8 cellular contexts compared by ENCODE assay signal in genomic region chr1:204151562-204152309, GRCh38. TPM values are rescaled to one million over a fixed set of nuclear protein-coding genes. Genes with fewer than 3 reads are reported as not detected.
DNase-seq lines count a peak whose midpoint lies in the region; ATAC-seq and TF ChIP-seq lines count a peak whose summit lies in the region.

Gene ETNK2, minus strand, starts transcription at chr1:204152044. Its CDS starts 192 bp downstream, at chr1:204151852.

- TF ChIP-seq CTCF in psoas muscle (IDR thresholded peaks at IDR 0.05): no peak
- TF ChIP-seq CTCF in uterus (IDR thresholded peaks at IDR 0.05): no peak

- H3K9me3 ChIP-seq in SJSA1 (replicated peaks) (no peaks in the 10 kb centered on the region), psoas muscle (no peaks in the 10 kb centered on the region), uterus (no peaks in the 10 kb centered on the region)

- peaks cover 14% of the 10 kb centered on the region for H3K27me3 Mint-ChIP-seq in activated naive CD8-positive, alpha-beta T cell treated with anti-CD3 and anti-CD28 coated beads, Interleukin-2, amount 10 ng/mL, durations not matched to agents 7 days and 5 days

- TF ChIP-seq POLR2A in uterus (IDR thresholded peaks at IDR 0.05): peak in 1 of 2 donors; percentile 49

- CTCF ChIA-PET in HEK293T (lab: Yijun Ruan, JAX): interaction anchor here (0.6 to 1.7 kb wide), 3 partner anchors 22 to 247 kb away, joined by 4 to 5 read pairs (median 4); no protein-coding TSS in a partner anchor

- no peak within 1 kb of the TSS for H3K27ac ChIP-seq in SJSA1
- peak within 1 kb of the TSS; percentile 36 for H3K27ac ChIP-seq in psoas muscle
- peak within 1 kb of the TSS; percentile 84 to 93 for H3K27ac ChIP-seq in uterus

- intact Hi-C loops in left ventricle myocardium superior (cut with micrococcal nuclease): no loop called here
- intact Hi-C loops in psoas muscle (cut with DNase I): no loop called here
- intact Hi-C loops in uterus (cut with DNase I; ENCODE audit: low total_unique reads): no loop called here

- WGBS in psoas muscle, 3 donors: 1 to 2% (median 1%) methylated on average over 37 to 94 of the region's 94 CpGs

- H3K27ac Mint-ChIP-seq in activated naive CD8-positive, alpha-beta T cell treated with anti-CD3 and anti-CD28 coated beads, Interleukin-2, amount 10 ng/mL, durations not matched to agents 7 days and 5 days: no peak within 1 kb of the TSS

- peak within 1 kb of the TSS; percentile 65 for H3K4me3 Mint-ChIP-seq in activated naive CD8-positive, alpha-beta T cell treated with anti-CD3 and anti-CD28 coated beads, Interleukin-2, amount 10 ng/mL, durations not matched to agents 7 days and 5 days

- peak within 1 kb of the TSS; percentile 90 for H3K4me3 ChIP-seq in SJSA1
- H3K4me3 ChIP-seq in psoas muscle: peak within 1 kb of the TSS; percentile 70
- peak within 1 kb of the TSS; percentile 54 to 61 for H3K4me3 ChIP-seq in uterus

- no peaks in the 10 kb centered on the region for H3K4me1 Mint-ChIP-seq in activated naive CD8-positive, alpha-beta T cell treated with anti-CD3 and anti-CD28 coated beads, Interleukin-2, amount 10 ng/mL, durations not matched to agents 7 days and 5 days

- H3K36me3 ChIP-seq in SJSA1: peaks cover 3% of the 10 kb centered on the region; the same call in 1 of the 2 replicates
- H3K36me3 ChIP-seq in psoas muscle (ENCODE audit: insufficient read depth in 1 of 2, low read depth in 1 of 2): no peaks in the 10 kb centered on the region
- H3K36me3 ChIP-seq in uterus: no peaks in the 10 kb centered on the region

- H3K4me1 ChIP-seq in SJSA1 (replicated peaks) (peaks cover 17% of the 10 kb centered on the region), psoas muscle (no peaks in the 10 kb centered on the region), uterus (peaks cover 0 to 7% of the 10 kb centered on the region in 2 donors)

- H3K27me3 ChIP-seq in SJSA1 (replicated peaks) (no peaks in the 10 kb centered on the region), psoas muscle (ENCODE audit: insufficient read depth in 3 of 3, low read length in 2 of 3) (peaks cover 0 to 40% (median 12%) of the 10 kb centered on the region in 3 donors), uterus (no peaks in the 10 kb centered on the region)

- peak; percentile 60 for ATAC-seq in activated naive CD8-positive, alpha-beta T cell treated with anti-CD3 and anti-CD28 coated beads, Interleukin-2, amount 10 ng/mL, durations not matched to agents 7 days and 5 days (ENCODE audit: low read depth)
- ATAC-seq in left ventricle myocardium superior (peak; percentile 68), psoas muscle (peak; percentile 23 to 50 (median 34)), GM19467 (IDR thresholded peaks at IDR 0.05; ENCODE audit: unreplicated experiment) (no peak)

- POLR2A ChIA-PET in HEK293T (lab: Yijun Ruan, JAX): interaction anchor here (0.7 to 2.0 kb wide), 6 partner anchors 12 to 209 kb away, joined by 3 to 9 read pairs (median 5); partner anchors contain the start of gene PLEKHA6
- POLR2A ChIA-PET in activated naive CD8-positive, alpha-beta T cell treated with anti-CD3 and anti-CD28 coated beads, Interleukin-2, amount 10 ng/mL, durations not matched to agents 7 days and 5 days (lab: Charles Lee): interaction anchor here (1.0 kb wide), 1 partner anchor 10 kb away, joined by 3 read pairs; no protein-coding TSS in a partner anchor

- no peaks in the 10 kb centered on the region for H3K36me3 Mint-ChIP-seq in activated naive CD8-positive, alpha-beta T cell treated with anti-CD3 and anti-CD28 coated beads, Interleukin-2, amount 10 ng/mL, durations not matched to agents 7 days and 5 days

- DNase-seq in A172 (ENCODE audit: low spot score) (peak; percentile 39), HEK293T (ENCODE audit: extremely low spot score) (peak; percentile 92), SJSA1 (ENCODE audit: low read depth in 1 of 2, low spot score in 2 of 2) (peak; percentile 60 to 74), left ventricle myocardium superior (peak; percentile 71), psoas muscle (peak; percentile 71 to 78), uterus (peak; percentile 80 to 85)
- DNase-seq in activated naive CD8-positive, alpha-beta T cell treated with anti-CD3 and anti-CD28 coated beads, Interleukin-2, amount 10 ng/mL, durations not matched to agents 7 days and 5 days: peak; percentile 65

- no peaks in the 10 kb centered on the region for H3K9me3 Mint-ChIP-seq in activated naive CD8-positive, alpha-beta T cell treated with anti-CD3 and anti-CD28 coated beads, Interleukin-2, amount 10 ng/mL, durations not matched to agents 7 days and 5 days

TF ChIP-seq in HEK293T, 16 proteins besides CTCF, POLR2A, EP300 and RAD21:
- TF ChIP-seq ELF4 (IDR thresholded peaks at IDR 0.05) (no peak), L3MBTL2 (conservative IDR thresholded peaks at IDR 0.05) (peak; percentile 36), BHLHE40 (IDR thresholded peaks at IDR 0.05; ENCODE audit: borderline replicate concordance) (no peak), NFRKB (IDR thresholded peaks at IDR 0.05) (no peak), SUZ12 (IDR thresholded peaks at IDR 0.05) (no peak), TARDBP (IDR thresholded peaks at IDR 0.05) (no peak), FOXM1 (IDR thresholded peaks at IDR 0.05; ENCODE audit: borderline replicate concordance) (peak; percentile 68), HDGF (IDR thresholded peaks at IDR 0.05; ENCODE audit: borderline replicate concordance) (no peak), ARNT (IDR thresholded peaks at IDR 0.05) (0 out of 2 replicates have a peak, but pooled peaks have one; percentile 31), SP1 (IDR thresholded peaks at IDR 0.05) (no peak), FOXA1 (IDR thresholded peaks at IDR 0.05) (no peak)

RNA-seq across cellular contexts. Expression of gene ETNK2, which starts in this region (rescaled TPM):
- total RNA-seq in A172 (2014; rRNA removed; shearing (Covaris generic)): 20.9 and 23.0 TPM in 2 replicates
- total RNA-seq in SJSA1 (2014; rRNA removed; shearing (Covaris generic)): 22.2 and 22.3 TPM in 2 replicates
- 1 to 10 TPM in 1 of 2 experiments, under 1 TPM in 1; 0.75 to 1.5 TPM for total RNA-seq in activated naive CD8-positive, alpha-beta T cell treated with anti-CD3 and anti-CD28 coated beads, Interleukin-2, amount 10 ng/mL, durations not matched to agents 7 days and 5 days
- total RNA-seq in left ventricle myocardium superior (3.3 TPM), psoas muscle (1 to 10 TPM in 2 of 4 donors, under 1 TPM in 2; 0.88 to 1.7 (median 1.0) TPM), uterus (10 to 100 TPM in 3 of 4 donors, 1 to 10 TPM in 1; 2.3 to 23.9 (median 13.9) TPM)
- 1 to 10 TPM in 2 of 3 donors, under 1 TPM in 1; 0.62 to 1.7 (median 1.3) TPM for polyA plus RNA-seq in psoas muscle

Comparison
In these comparisons a context has a peak if more than half of its experiments do, and no peak if none do; other contexts are left out.
1. DNase-seq: peak in every context shown above with its lines; median percentile 92 in HEK293T; 82 in uterus; 74 in psoas muscle; 71 in left ventricle myocardium superior; 67 in SJSA1; 65 in activated naive CD8-positive, alpha-beta T cell treated with anti-CD3 and anti-CD28 coated beads, Interleukin-2, amount 10 ng/mL, durations not matched to agents 7 days and 5 days; 39 in A172.